ENCODE assay signal across 25 cellular contexts in the genomic region with DNA sequence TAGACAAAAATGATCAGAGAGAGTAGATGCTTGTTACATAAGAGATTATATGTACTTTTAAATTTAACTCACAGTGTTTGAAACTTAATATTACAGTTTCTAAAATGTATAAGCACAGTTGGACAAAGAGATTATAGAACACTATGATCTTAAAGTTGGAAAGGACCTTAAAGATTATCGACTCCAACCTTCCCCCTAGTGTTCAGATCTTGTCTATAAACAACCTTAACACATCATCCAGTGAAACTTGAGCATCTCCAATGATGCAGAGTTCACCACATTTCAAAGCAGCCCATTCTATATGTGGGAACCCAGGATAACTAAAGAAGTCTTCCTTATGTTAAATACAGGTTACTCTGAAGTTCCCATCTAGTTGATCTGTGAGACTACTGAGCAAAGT.
DNase-seq lines count a peak whose midpoint lies in the region; ATAC-seq, FAIRE-seq and TF ChIP-seq lines count a peak whose summit lies in the region.
"Had no signal": no experiment of that assay in that cellular context is flagged by ENCODE, and none has a peak within 500 bp of the region (broad histone marks: within the 10 kb centered on the region; RNA-seq: fewer than 3 reads in every experiment).

No MANE protein-coding gene starts in this region.

- no peak overlapping the region for H4K8ac ChIP-seq in H1 (ENCODE audit: extremely low read depth, insufficient read depth, low read length)

- H3K9me2 ChIP-seq in MM.1S (replicated peaks; ENCODE audit: insufficient read depth, low read length): no peaks in the 10 kb centered on the region; the same call in 1 of the 2 replicates

- H3K23me2 ChIP-seq in H1 (ENCODE audit: low read depth, low read length): no peaks in the 10 kb centered on the region; the same call in 1 of the 2 replicates

- no peak overlapping the region for H4K5ac ChIP-seq in H1 (ENCODE audit: insufficient read length, low read depth, low read length)

- intact Hi-C loops in CD14-positive monocyte (cut with micrococcal nuclease) (no loop called here), mucosa of descending colon (cut with DNase I, micrococcal nuclease) (no loop called here)

- H3K4me3 ChIP-seq in MM.1S (ENCODE audit: low read length) (no peak overlapping the region), H1 (ENCODE audit: extremely low read depth in 1 of 4, insufficient read depth in 2 of 4, low read depth in 3 of 4, low read length in 4 of 4) (no peak overlapping the region), retinal pigment epithelial cell (ENCODE audit: low read length) (no peak overlapping the region), mucosa of descending colon (no peak overlapping the region)
- H3K4me3 ChIP-seq: ascending aorta, colonic mucosa, ovary, PC-9, SJSA1 had no signal

- TF ChIP-seq RAD21 in H1 (IDR thresholded peaks at IDR 0.05 in 1 of 2, conservative IDR thresholded peaks at IDR 0.05 in 1 of 2; ENCODE audit: low read depth in 2 of 2, low read length in 2 of 2): peak; percentile 18 to 30; a peak in 3 of 4 replicates

- H3F3A ChIP-seq in MM.1S (ENCODE audit: insufficient read depth, low read length): no peaks in the 10 kb centered on the region

- no peak for TF ChIP-seq EP300 in H1 (IDR thresholded peaks at IDR 0.05; ENCODE audit: borderline replicate concordance in 1 of 2, low read depth in 2 of 2, low read length in 2 of 2)

- no peaks in the 10 kb centered on the region for H3K79me1 ChIP-seq in H1 (ENCODE audit: low read depth, low read length)

- no peak overlapping the region for H4K91ac ChIP-seq in H1 (replicated peaks; ENCODE audit: insufficient read length, low read length)

- no peaks in the 10 kb centered on the region for H3K9me3 ChIP-seq in MM.1S (replicated peaks; ENCODE audit: insufficient read depth, low read length)
- peaks cover 0 to 6% of the 10 kb centered on the region in 2 experiments; a peak in 2 of 4 replicates for H3K9me3 ChIP-seq in H1 (ENCODE audit: insufficient read depth in 2 of 2, low read depth in 1 of 2, low read length in 1 of 2)
- H3K9me3 ChIP-seq in mucosa of descending colon: peaks cover 5% of the 10 kb centered on the region
- H3K9me3 ChIP-seq: ascending aorta, colonic mucosa, ovary had no signal

- ATAC-seq in mucosa of descending colon: no peak
- ATAC-seq: activated T-cell treated with anti-CD3 and anti-CD28 coated beads, Interleukin-2, amount 50 U/mL, for 72 hours had no signal

- H3K9me3 Mint-ChIP-seq in CD14-positive monocyte: peaks cover 0 to 14% (median 4%) of the 10 kb centered on the region in 7 donors

- H3K36me3 Mint-ChIP-seq in CD14-positive monocyte: no peaks in the 10 kb centered on the region
- H3K36me3 Mint-ChIP-seq: memory B cell had no signal

- no peak overlapping the region for H3K4ac ChIP-seq in H1 (replicated peaks; ENCODE audit: insufficient read length, low read depth, low read length)

- no peaks in the 10 kb centered on the region for H3K4me1 Mint-ChIP-seq in CD14-positive monocyte
- H3K4me1 Mint-ChIP-seq: activated B cell treated with CpG ODN at 0.5 μM for 24 hours, memory B cell, naive B cell had no signal

- H3K79me2 ChIP-seq in MM.1S (ENCODE audit: low read length): no peaks in the 10 kb centered on the region
- no peaks in the 10 kb centered on the region for H3K79me2 ChIP-seq in H1 (ENCODE audit: control insufficient read depth in 1 of 2, insufficient read depth in 2 of 2, low read length in 2 of 2)

- H3K56ac ChIP-seq in H1 (replicated peaks; ENCODE audit: insufficient read length, low read depth, low read length): no peak overlapping the region

- H2AK5ac ChIP-seq in H1 (ENCODE audit: low read depth, low read length): no peak overlapping the region

- no peaks in the 10 kb centered on the region for H3K27me3 Mint-ChIP-seq in CD14-positive monocyte (ENCODE audit: low read depth in 3 of 3)
- H3K27me3 Mint-ChIP-seq: activated B cell treated with CpG ODN at 0.5 μM for 24 hours, memory B cell had no signal

- H3K36me3 ChIP-seq in MM.1S (replicated peaks; ENCODE audit: insufficient read depth, low read length) (no peaks in the 10 kb centered on the region), H1 (ENCODE audit: control insufficient read depth in 2 of 4, insufficient read depth in 4 of 4, low read length in 3 of 4) (no peaks in the 10 kb centered on the region), mucosa of descending colon (ENCODE audit: low read depth) (no peaks in the 10 kb centered on the region)
- H3K36me3 ChIP-seq: ascending aorta, colonic mucosa, ovary, SJSA1 had no signal

- H3K4me2 ChIP-seq in MM.1S (ENCODE audit: low read depth, low read length) (no peak overlapping the region), H1 (ENCODE audit: insufficient read depth in 1 of 2, low read depth in 2 of 2, low read length in 2 of 2) (no peak overlapping the region)
- H3K4me2 ChIP-seq: PC-9 had no signal

- TF ChIP-seq CTCF in MM.1S (IDR thresholded peaks at IDR 0.05; ENCODE audit: low read length) (peak; percentile 26), H1 (IDR thresholded peaks at IDR 0.05; ENCODE audit: control extremely low read depth in 1 of 3, insufficient read depth in 1 of 3, low read depth in 1 of 3, low read length in 3 of 3) (peak in 1 of 3 experiments; percentile 16; a peak in 1 of 4 replicates), retinal pigment epithelial cell (conservative IDR thresholded peaks at IDR 0.05; ENCODE audit: low read depth, low read length) (peak; percentile 8), CD14-positive monocyte (IDR thresholded peaks at IDR 0.05) (no peak), mucosa of descending colon (IDR thresholded peaks at IDR 0.05) (no peak)

- DNase-seq in DMS53 (lab: John Stamatoyannopoulos, UW) (peak; percentile 48), DMS53 treated with DMSO at 0.1 percent for 48 hours (lab: John Stamatoyannopoulos, UW; ENCODE audit: unreplicated experiment) (no peak), MM.1S (peak; percentile 27), H1 (ENCODE audit: low read depth in 1 of 2, low spot score in 2 of 2) (no peak), retinal pigment epithelial cell (ENCODE audit: low read depth) (no peak), CD14-positive monocyte (ENCODE audit: low spot score) (no peak), mucosa of descending colon (no peak)
- no peak for DNase-seq in activated CD8-positive, alpha-beta memory T cell treated with anti-CD3 and anti-CD28 coated beads for 24 hours
- DNase-seq: activated B cell treated with CpG ODN at 0.5 μM for 24 hours; activated naive CD4-positive, alpha-beta T cell treated with anti-CD3 and anti-CD28 coated beads, Interleukin-2, amount 50 U/mL, for 16 hours; activated T-cell treated with anti-CD3 and anti-CD28 coated beads, Interleukin-2, amount 50 U/mL, for 72 hours; colonic mucosa; hippocampal formation; IMR-90; naive B cell; NCI-H187 treated with DMSO at 0.1 percent for 48 hours; ovary; PC-9; trophoblast cell had no signal

- no peak for TF ChIP-seq POLR2A in H1 (IDR thresholded peaks at IDR 0.05; ENCODE audit: control extremely low read depth in 1 of 2, low read depth in 2 of 2, low read length in 2 of 2)

- no peaks in the 10 kb centered on the region for H3K27me3 ChIP-seq in MM.1S (replicated peaks; ENCODE audit: insufficient read depth, low read length)
- H3K27me3 ChIP-seq in H1 (replicated peaks in 1 of 4; ENCODE audit: control insufficient read depth in 3 of 4, extremely low read depth in 1 of 4, insufficient read depth in 3 of 4, low read length in 3 of 4): no peaks in the 10 kb centered on the region
- H3K27me3 ChIP-seq: ascending aorta, colonic mucosa, ovary, SJSA1 had no signal

- H2AFZ ChIP-seq in MM.1S (ENCODE audit: low read length) (no peak overlapping the region), H1 (ENCODE audit: low read length) (no peak overlapping the region)
- H2AFZ ChIP-seq: PC-9 had no signal

- H2BK20ac ChIP-seq in H1 (ENCODE audit: low read length): no peak overlapping the region

- FAIRE-seq in H1 (lab: Jason Lieb, UNC): no peak
- FAIRE-seq: A204.1, keratinocyte had no signal

- H3K9ac ChIP-seq in MM.1S (ENCODE audit: low read length) (no peak overlapping the region), H1 (replicated peaks in 1 of 4; ENCODE audit: extremely low read depth in 1 of 4, low read depth in 3 of 4, low read length in 3 of 4) (no peak overlapping the region)

- no peaks in the 10 kb centered on the region for H4K20me1 ChIP-seq in MM.1S (ENCODE audit: insufficient read depth, low read length)
- H4K20me1 ChIP-seq in H1 (replicated peaks in 1 of 2; ENCODE audit: control insufficient read depth in 1 of 2, insufficient read depth in 2 of 2, low read length in 2 of 2): no peaks in the 10 kb centered on the region

- H2BK5ac ChIP-seq in H1 (ENCODE audit: low read depth, low read length): no peak overlapping the region

- no peak overlapping the region for H2BK15ac ChIP-seq in H1 (ENCODE audit: low read length)

- CTCF ChIA-PET in H1 (lab: Charles Lee; ENCODE audit: partially characterized antibody): interaction anchor here (0.8 to 2.4 kb wide), 10 partner anchors 10 to 953 kb away, joined by 3 to 10 read pairs (median 3); no protein-coding TSS in a partner anchor

- POLR2A ChIA-PET in H1 (lab: Charles Lee; ENCODE audit: partially characterized antibody): no interaction called here

- H3K27ac Mint-ChIP-seq in CD14-positive monocyte: no peak overlapping the region
- H3K27ac Mint-ChIP-seq: activated B cell treated with CpG ODN at 0.5 μM for 24 hours; activated T-cell treated with anti-CD3 and anti-CD28 coated beads, Interleukin-2, amount 50 U/mL, for 72 hours; memory B cell; naive B cell; stimulated activated naive CD8-positive, alpha-beta T cell treated with anti-CD3 and anti-CD28 coated beads, Interleukin-15, Interleukin-2, amounts not matched to agents 100 ng/mL and 50 ng/mL, for 24 hours had no signal

- no peak overlapping the region for H2BK12ac ChIP-seq in H1 (ENCODE audit: low read depth, low read length)

- H3K27ac ChIP-seq in MM.1S (ENCODE audit: low read length) (no peak overlapping the region), H1 (ENCODE audit: low read depth, low read length) (no peak overlapping the region)
- H3K27ac ChIP-seq: ascending aorta, colonic mucosa, ovary, PC-9, SJSA1 had no signal

- H3K4me3 Mint-ChIP-seq in CD14-positive monocyte: no peak overlapping the region
- H3K4me3 Mint-ChIP-seq: activated B cell treated with CpG ODN at 0.5 μM for 24 hours; activated T-cell treated with anti-CD3 and anti-CD28 coated beads, Interleukin-2, amount 50 U/mL, for 72 hours; memory B cell; naive B cell; stimulated activated naive CD8-positive, alpha-beta T cell treated with anti-CD3 and anti-CD28 coated beads, Interleukin-15, Interleukin-2, amounts not matched to agents 100 ng/mL and 50 ng/mL, for 24 hours had no signal

- H2BK120ac ChIP-seq in H1 (replicated peaks; ENCODE audit: low read depth, low read length): no peak overlapping the region

- H3K14ac ChIP-seq in H1 (ENCODE audit: insufficient read length): no peak overlapping the region

- H3K23ac ChIP-seq in H1 (ENCODE audit: insufficient read length): no peak overlapping the region

- H3K18ac ChIP-seq in H1 (ENCODE audit: extremely low read depth, low read length): no peak overlapping the region

- WGBS in H1 (ENCODE audit: extremely low coverage in 1 of 2, insufficient coverage in 1 of 2, insufficient read length in 1 of 2, insufficient replicate concordance in 2 of 2, low coverage in 1 of 2, low lambda C conversion rate in 2 of 2, missing lambda C conversion rate in 1 of 2), 2 experiments: 100% methylated on average over 1 of the region's 1 CpG; no CpG with 5 or more reads in 1 of the 2 experiments

- H3K4me1 ChIP-seq in MM.1S (ENCODE audit: low read length) (0 out of 2 replicates have a peak, but pooled peaks cover 9% of the 10 kb centered on the region), H1 (replicated peaks in 1 of 4; ENCODE audit: control insufficient read depth in 3 of 4, insufficient read depth in 4 of 4, low read length in 3 of 4) (no peaks in the 10 kb centered on the region), mucosa of descending colon (ENCODE audit: low read depth) (no peaks in the 10 kb centered on the region)
- H3K4me1 ChIP-seq: ascending aorta, colonic mucosa had no signal

Comparison
In these comparisons a context has a peak if more than half of its experiments do, and no peak if none do; other contexts are left out.
1. DNase-seq: peak in DMS53 (single experiment) and MM.1S (single experiment); none in DMS53 treated with DMSO at 0.1 percent for 48 hours (single experiment), H1 (0 of 2), retinal pigment epithelial cell (single experiment), activated CD8-positive, alpha-beta memory T cell treated with anti-CD3 and anti-CD28 coated beads for 24 hours (single experiment), CD14-positive monocyte (single experiment) and mucosa of descending colon (0 of 3).
2. CTCF ChIP-seq: peak in MM.1S (single experiment) and retinal pigment epithelial cell (single experiment); none in CD14-positive monocyte (single experiment) and mucosa of descending colon (single experiment).